1 cellular context compared by ENCODE assay signal in the genomic region with DNA sequence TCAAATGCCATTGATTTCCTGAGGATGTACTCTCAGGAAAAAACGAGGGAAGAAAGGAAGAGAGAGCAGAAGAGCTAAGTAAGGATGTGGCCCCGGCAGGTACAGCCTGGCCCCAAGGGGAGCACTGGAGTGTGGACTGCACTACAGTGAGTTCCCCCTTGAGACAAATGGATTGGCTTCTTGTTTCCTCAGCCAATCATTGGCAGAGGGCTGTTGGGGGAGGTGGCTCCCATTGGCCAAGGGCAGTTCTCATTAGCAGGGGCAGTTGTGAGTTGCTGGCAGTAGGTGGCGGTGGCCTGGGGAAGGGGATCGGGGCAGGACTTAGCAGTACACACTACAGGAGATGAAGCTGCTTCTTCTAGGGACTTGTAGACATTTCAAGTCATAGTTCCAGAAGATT.
TF ChIP-seq lines count a peak whose summit lies in the region.

No MANE protein-coding gene starts in this region.

TF ChIP-seq in GM23338, 12 proteins besides CTCF, POLR2A, EP300 and RAD21:
- TF ChIP-seq, protein P1, sequence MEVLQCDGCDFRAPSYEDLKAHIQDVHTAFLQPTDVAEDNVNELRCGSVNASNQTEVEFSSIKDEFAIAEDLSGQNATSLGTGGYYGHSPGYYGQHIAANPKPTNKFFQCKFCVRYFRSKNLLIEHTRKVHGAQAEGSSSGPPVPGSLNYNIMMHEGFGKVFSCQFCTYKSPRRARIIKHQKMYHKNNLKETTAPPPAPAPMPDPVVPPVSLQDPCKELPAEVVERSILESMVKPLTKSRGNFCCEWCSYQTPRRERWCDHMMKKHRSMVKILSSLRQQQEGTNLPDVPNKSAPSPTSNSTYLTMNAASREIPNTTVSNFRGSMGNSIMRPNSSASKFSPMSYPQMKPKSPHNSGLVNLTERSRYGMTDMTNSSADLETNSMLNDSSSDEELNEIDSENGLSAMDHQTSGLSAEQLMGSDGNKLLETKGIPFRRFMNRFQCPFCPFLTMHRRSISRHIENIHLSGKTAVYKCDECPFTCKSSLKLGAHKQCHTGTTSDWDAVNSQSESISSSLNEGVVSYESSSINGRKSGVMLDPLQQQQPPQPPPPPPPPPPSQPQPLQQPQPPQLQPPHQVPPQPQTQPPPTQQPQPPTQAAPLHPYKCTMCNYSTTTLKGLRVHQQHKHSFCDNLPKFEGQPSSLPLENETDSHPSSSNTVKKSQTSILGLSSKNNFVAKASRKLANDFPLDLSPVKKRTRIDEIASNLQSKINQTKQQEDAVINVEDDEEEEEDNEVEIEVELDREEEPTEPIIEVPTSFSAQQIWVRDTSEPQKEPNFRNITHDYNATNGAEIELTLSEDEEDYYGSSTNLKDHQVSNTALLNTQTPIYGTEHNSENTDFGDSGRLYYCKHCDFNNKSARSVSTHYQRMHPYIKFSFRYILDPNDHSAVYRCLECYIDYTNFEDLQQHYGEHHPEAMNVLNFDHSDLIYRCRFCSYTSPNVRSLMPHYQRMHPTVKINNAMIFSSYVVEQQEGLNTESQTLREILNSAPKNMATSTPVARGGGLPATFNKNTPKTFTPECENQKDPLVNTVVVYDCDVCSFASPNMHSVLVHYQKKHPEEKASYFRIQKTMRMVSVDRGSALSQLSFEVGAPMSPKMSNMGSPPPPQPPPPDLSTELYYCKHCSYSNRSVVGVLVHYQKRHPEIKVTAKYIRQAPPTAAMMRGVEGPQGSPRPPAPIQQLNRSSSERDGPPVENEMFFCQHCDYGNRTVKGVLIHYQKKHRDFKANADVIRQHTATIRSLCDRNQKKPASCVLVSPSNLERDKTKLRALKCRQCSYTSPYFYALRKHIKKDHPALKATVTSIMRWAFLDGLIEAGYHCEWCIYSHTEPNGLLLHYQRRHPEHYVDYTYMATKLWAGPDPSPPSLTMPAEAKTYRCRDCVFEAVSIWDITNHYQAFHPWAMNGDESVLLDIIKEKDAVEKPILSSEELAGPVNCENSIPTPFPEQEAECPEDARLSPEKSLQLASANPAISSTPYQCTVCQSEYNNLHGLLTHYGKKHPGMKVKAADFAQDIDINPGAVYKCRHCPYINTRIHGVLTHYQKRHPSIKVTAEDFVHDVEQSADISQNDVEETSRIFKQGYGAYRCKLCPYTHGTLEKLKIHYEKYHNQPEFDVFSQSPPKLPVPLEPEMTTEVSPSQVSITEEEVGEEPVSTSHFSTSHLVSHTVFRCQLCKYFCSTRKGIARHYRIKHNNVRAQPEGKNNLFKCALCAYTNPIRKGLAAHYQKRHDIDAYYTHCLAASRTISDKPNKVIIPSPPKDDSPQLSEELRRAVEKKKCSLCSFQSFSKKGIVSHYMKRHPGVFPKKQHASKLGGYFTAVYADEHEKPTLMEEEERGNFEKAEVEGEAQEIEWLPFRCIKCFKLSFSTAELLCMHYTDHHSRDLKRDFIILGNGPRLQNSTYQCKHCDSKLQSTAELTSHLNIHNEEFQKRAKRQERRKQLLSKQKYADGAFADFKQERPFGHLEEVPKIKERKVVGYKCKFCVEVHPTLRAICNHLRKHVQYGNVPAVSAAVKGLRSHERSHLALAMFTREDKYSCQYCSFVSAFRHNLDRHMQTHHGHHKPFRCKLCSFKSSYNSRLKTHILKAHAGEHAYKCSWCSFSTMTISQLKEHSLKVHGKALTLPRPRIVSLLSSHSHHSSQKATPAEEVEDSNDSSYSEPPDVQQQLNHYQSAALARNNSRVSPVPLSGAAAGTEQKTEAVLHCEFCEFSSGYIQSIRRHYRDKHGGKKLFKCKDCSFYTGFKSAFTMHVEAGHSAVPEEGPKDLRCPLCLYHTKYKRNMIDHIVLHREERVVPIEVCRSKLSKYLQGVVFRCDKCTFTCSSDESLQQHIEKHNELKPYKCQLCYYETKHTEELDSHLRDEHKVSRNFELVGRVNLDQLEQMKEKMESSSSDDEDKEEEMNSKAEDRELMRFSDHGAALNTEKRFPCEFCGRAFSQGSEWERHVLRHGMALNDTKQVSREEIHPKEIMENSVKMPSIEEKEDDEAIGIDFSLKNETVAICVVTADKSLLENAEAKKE (CRISPR knock-in tag; IDR thresholded peaks at IDR 0.05), result no peak
- TF ChIP-seq STAT1 (IDR thresholded peaks at IDR 0.05; ENCODE audit: unreplicated experiment) (no peak), EZH2phosphoT487 (IDR thresholded peaks at IDR 0.05; ENCODE audit: unreplicated experiment) (no peak), POLR2AphosphoS5 (IDR thresholded peaks at IDR 0.05; ENCODE audit: low read depth) (no peak), NANOG (IDR thresholded peaks at IDR 0.05; ENCODE audit: borderline replicate concordance) (no peak), ZNF331 (CRISPR knock-in tag; IDR thresholded peaks at IDR 0.05; ENCODE audit: low read depth) (no peak), ZNF114 (CRISPR knock-in tag; IDR thresholded peaks at IDR 0.05) (no peak), JUNB (IDR thresholded peaks at IDR 0.05; ENCODE audit: unreplicated experiment) (no peak), EZH2 (IDR thresholded peaks at IDR 0.05; ENCODE audit: low read depth, unreplicated experiment) (no peak), CREB1 (CRISPR knock-in tag; IDR thresholded peaks at IDR 0.05; ENCODE audit: low read depth) (no peak)
- TF ChIP-seq, protein P2, sequence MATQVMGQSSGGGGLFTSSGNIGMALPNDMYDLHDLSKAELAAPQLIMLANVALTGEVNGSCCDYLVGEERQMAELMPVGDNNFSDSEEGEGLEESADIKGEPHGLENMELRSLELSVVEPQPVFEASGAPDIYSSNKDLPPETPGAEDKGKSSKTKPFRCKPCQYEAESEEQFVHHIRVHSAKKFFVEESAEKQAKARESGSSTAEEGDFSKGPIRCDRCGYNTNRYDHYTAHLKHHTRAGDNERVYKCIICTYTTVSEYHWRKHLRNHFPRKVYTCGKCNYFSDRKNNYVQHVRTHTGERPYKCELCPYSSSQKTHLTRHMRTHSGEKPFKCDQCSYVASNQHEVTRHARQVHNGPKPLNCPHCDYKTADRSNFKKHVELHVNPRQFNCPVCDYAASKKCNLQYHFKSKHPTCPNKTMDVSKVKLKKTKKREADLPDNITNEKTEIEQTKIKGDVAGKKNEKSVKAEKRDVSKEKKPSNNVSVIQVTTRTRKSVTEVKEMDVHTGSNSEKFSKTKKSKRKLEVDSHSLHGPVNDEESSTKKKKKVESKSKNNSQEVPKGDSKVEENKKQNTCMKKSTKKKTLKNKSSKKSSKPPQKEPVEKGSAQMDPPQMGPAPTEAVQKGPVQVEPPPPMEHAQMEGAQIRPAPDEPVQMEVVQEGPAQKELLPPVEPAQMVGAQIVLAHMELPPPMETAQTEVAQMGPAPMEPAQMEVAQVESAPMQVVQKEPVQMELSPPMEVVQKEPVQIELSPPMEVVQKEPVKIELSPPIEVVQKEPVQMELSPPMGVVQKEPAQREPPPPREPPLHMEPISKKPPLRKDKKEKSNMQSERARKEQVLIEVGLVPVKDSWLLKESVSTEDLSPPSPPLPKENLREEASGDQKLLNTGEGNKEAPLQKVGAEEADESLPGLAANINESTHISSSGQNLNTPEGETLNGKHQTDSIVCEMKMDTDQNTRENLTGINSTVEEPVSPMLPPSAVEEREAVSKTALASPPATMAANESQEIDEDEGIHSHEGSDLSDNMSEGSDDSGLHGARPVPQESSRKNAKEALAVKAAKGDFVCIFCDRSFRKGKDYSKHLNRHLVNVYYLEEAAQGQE (IDR thresholded peaks at IDR 0.05; ENCODE audit: unreplicated experiment), result no peak
- TF ChIP-seq, protein P3, sequence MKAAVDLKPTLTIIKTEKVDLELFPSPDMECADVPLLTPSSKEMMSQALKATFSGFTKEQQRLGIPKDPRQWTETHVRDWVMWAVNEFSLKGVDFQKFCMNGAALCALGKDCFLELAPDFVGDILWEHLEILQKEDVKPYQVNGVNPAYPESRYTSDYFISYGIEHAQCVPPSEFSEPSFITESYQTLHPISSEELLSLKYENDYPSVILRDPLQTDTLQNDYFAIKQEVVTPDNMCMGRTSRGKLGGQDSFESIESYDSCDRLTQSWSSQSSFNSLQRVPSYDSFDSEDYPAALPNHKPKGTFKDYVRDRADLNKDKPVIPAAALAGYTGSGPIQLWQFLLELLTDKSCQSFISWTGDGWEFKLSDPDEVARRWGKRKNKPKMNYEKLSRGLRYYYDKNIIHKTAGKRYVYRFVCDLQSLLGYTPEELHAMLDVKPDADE (IDR thresholded peaks at IDR 0.05), result no peak
TF ChIP-seq in GM23338: peak in this region for 0.
